18 cellular contexts compared by ENCODE assay signal in the genomic region with DNA sequence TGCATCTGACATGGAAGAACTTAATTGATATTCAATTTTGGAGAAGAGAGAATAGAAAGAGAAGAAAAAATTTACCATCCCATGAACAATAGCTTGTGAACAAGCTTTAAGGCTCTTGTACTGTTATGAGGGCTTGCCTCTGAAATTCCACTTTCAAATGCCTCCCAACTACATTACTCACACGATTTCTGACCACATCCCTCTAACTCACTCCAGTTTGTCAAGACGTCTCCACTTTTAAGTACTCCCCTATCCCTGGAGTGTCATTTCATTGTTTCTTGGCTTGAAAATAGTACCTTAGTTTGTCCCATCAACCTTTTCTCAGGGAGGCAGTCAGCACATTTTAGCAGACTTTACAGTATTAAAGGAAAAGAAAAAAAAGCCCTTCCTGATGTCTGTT.
DNase-seq lines count a peak whose midpoint lies in the region; ATAC-seq and TF ChIP-seq lines count a peak whose summit lies in the region.
"Had no signal": no experiment of that assay in that cellular context is flagged by ENCODE, and none has a peak within 500 bp of the region (broad histone marks: within the 10 kb centered on the region; RNA-seq: fewer than 3 reads in every experiment).

No MANE protein-coding gene starts in this region.

- no peaks in the 10 kb centered on the region for H4K20me1 ChIP-seq in OCI-LY7 (ENCODE audit: insufficient read depth, low read length)

- intact Hi-C loops in OCI-LY7 (cut with micrococcal nuclease; ENCODE audit: unreplicated experiment): no loop called here

- ATAC-seq in HG02840 (IDR thresholded peaks at IDR 0.05; ENCODE audit: low FRiP score, unreplicated experiment): no peak
- ATAC-seq: body of pancreas, psoas muscle had no signal

- no peak overlapping the region for H2AFZ ChIP-seq in OCI-LY7 (ENCODE audit: low read length)

- H3K4me1 Mint-ChIP-seq in mesothelial cell of epicardium: peaks cover 32% of the 10 kb centered on the region

- no peaks in the 10 kb centered on the region for H3K36me3 ChIP-seq in OCI-LY7 (ENCODE audit: insufficient read depth, low read length)
- H3K36me3 ChIP-seq: thyroid gland had no signal

- H3K4me3 Mint-ChIP-seq in mesothelial cell of epicardium: no peak overlapping the region

- H3K4me3 ChIP-seq in AG04450 (ENCODE audit: low read depth, low read length) (no peak overlapping the region), cardiac fibroblast (replicated peaks in 1 of 2; ENCODE audit: low read depth in 2 of 2, low read length in 2 of 2) (no peak overlapping the region), OCI-LY7 (ENCODE audit: low read depth, low read length, poor library complexity, severe bottlenecking) (no peak overlapping the region)
- H3K4me3 ChIP-seq: body of pancreas, psoas muscle, thyroid gland had no signal

- no peaks in the 10 kb centered on the region for H3K27me3 Mint-ChIP-seq in mesothelial cell of epicardium (ENCODE audit: low read depth)

- H3K27ac ChIP-seq in AG04450 (ENCODE audit: low read depth, low read length): peak overlapping the region; percentile 47
- no peak overlapping the region for H3K27ac ChIP-seq in OCI-LY7 (ENCODE audit: low read depth, low read length, poor library complexity, severe bottlenecking)
- H3K27ac ChIP-seq: body of pancreas, psoas muscle, thyroid gland had no signal

- no TSS peak for BruUV-seq in OCI-LY7 (replicated peaks; lab: Mats Ljungman, UMichigan)

- POLR2A ChIA-PET in AG04450 (lab: Yijun Ruan, JAX): interaction anchor here (2.1 kb wide), 1 partner anchor 21 kb away, joined by 4 read pairs; no protein-coding TSS in a partner anchor
- POLR2A ChIA-PET in OCI-LY7 (lab: Charles Lee): no interaction called here

- H3K27ac Mint-ChIP-seq in mesothelial cell of epicardium: peak overlapping the region; percentile 58

- H3K9me3 Mint-ChIP-seq in mesothelial cell of epicardium: no peaks in the 10 kb centered on the region

- no peaks in the 10 kb centered on the region for H3K27me3 ChIP-seq in AG04450 (ENCODE audit: control insufficient read depth, insufficient read depth, low read length)
- H3K27me3 ChIP-seq: body of pancreas, thyroid gland had no signal

- no peaks in the 10 kb centered on the region for H3K9me3 ChIP-seq in AG04450 (ENCODE audit: control insufficient read depth, insufficient read depth, low read length)
- H3K9me3 ChIP-seq in OCI-LY7 (ENCODE audit: low read length): no peaks in the 10 kb centered on the region
- H3K9me3 ChIP-seq: body of pancreas, psoas muscle, thyroid gland had no signal

- TF ChIP-seq CTCF in AG04450 (IDR thresholded peaks at IDR 0.05; ENCODE audit: low read depth, low read length) (no peak), cardiac fibroblast (IDR thresholded peaks at IDR 0.05; ENCODE audit: low read depth, low read length) (no peak), mesothelial cell of epicardium (IDR thresholded peaks at IDR 0.05; ENCODE audit: unreplicated experiment) (no peak), OCI-LY7 (conservative IDR thresholded peaks at IDR 0.05; ENCODE audit: low read length) (no peak)

- no peaks in the 10 kb centered on the region for H3K79me2 ChIP-seq in OCI-LY7 (ENCODE audit: insufficient read depth, low read depth, low read length)

- no peaks in the 10 kb centered on the region for H3K9me2 ChIP-seq in OCI-LY7 (ENCODE audit: insufficient read depth, low read length)

- no peaks in the 10 kb centered on the region for H3K4me1 ChIP-seq in OCI-LY7 (ENCODE audit: insufficient read depth, low read length, poor library complexity, severe bottlenecking)
- H3K4me1 ChIP-seq: body of pancreas, psoas muscle, thyroid gland had no signal

- no peak for DNase-seq in AG04450 (ENCODE audit: low read depth, low spot score)
- DNase-seq in M059J (ENCODE audit: low read depth): peak; percentile 88
- DNase-seq in cardiac fibroblast (ENCODE audit: low read depth in 2 of 2): peak; percentile 53 to 91
- no peak for DNase-seq in mesothelial cell of epicardium (ENCODE audit: low spot score in 2 of 2, unreplicated experiment in 2 of 2)
- DNase-seq in OCI-LY7 (ENCODE audit: low spot score): no peak
- no peak for DNase-seq in cerebellar nuclear complex (lab: John Stamatoyannopoulos, UW)
- no peak for DNase-seq in cerebellum (ENCODE audit: low spot score)
- DNase-seq: activated gamma-delta T cell; body of pancreas; effector memory CD4-positive, alpha-beta T cell; GDM1; head of caudate nucleus; kidney; NCI-H1092 treated with DMSO at 0.1 percent for 48 hours; psoas muscle; stimulated activated CD4-positive, alpha-beta T cell treated with anti-CD3 and anti-CD28 coated beads, Interleukin-2, amount 100 ng/mL, for 24 hours; thyroid gland had no signal

- no peaks in the 10 kb centered on the region for H3K36me3 Mint-ChIP-seq in mesothelial cell of epicardium

- H3K4me2 ChIP-seq in OCI-LY7 (ENCODE audit: low read length): no peak overlapping the region

- CTCF ChIA-PET in AG04450 (lab: Charles Lee): no interaction called here
- CTCF ChIA-PET in OCI-LY7 (lab: Charles Lee; ENCODE audit: unreplicated experiment): no interaction called here

Comparison
In these comparisons a context has a peak if more than half of its experiments do, and no peak if none do; other contexts are left out.
1. DNase-seq: peak in M059J (single experiment) and cardiac fibroblast (2 of 2); none in AG04450 (single experiment), mesothelial cell of epicardium (0 of 2), OCI-LY7 (single experiment), cerebellar nuclear complex (0 of 2) and cerebellum (single experiment).